In the genomic region with DNA sequence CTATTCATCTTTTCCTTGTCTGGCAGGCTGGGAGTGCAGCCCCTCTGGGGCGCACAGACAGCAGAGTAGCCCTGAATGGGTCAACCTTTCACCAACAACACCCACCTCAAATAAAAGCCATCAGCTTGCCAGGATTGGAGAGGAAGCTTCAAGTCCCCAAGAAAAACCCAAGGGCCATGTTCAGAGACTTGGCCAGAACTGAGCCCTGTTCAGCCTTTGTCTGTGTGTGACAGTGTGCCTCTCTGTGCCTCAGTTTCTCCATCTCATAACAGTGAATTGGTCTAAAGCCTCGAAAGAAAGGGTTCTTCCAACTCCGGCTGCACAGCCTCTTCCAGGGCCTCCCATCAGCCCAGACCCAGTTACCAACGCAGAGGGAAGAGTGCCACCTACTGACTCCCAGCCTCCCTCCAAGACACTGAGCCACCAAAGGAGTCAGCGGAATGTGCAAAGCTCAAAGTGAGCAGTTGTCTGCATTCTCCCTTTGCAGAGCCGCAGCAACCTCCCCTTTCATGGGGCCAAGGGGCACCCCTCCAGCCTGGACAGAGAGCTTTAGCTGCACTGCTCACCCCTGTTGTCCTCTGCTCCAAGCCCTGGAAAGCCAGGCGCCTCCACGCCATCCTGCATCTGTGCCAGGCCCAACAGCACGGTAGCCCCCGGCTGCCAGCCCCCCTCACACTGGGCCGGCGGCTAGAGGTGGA, we compare ENCODE assay signal across 8 cellular contexts.
DNase-seq lines count a peak whose midpoint lies in the region; ATAC-seq and TF ChIP-seq lines count a peak whose summit lies in the region.

No MANE protein-coding gene starts in this region.

- no peaks in the 10 kb centered on the region for H3K36me3 Mint-ChIP-seq in activated naive CD8-positive, alpha-beta T cell treated with anti-CD3 and anti-CD28 coated beads, Interleukin-2, amount 50 U/mL, for 24 hours (ENCODE audit: low read depth)

- no peak overlapping the region for H3K27ac Mint-ChIP-seq in activated naive CD8-positive, alpha-beta T cell treated with anti-CD3 and anti-CD28 coated beads, Interleukin-2, amount 50 U/mL, for 24 hours

- no peak overlapping the region for H3K4me3 Mint-ChIP-seq in activated naive CD8-positive, alpha-beta T cell treated with anti-CD3 and anti-CD28 coated beads, Interleukin-2, amount 50 U/mL, for 24 hours

- peaks cover 0 to 10% (median 0%) of the 10 kb centered on the region in 7 donors for H3K27me3 ChIP-seq in spleen (replicated peaks in 1 of 7)

- H3K4me1 Mint-ChIP-seq in activated naive CD8-positive, alpha-beta T cell treated with anti-CD3 and anti-CD28 coated beads, Interleukin-2, amount 50 U/mL, for 24 hours, result peaks cover 2% of the 10 kb centered on the region

- H3K9me3 ChIP-seq in spleen, result no peaks in the 10 kb centered on the region

- ATAC-seq in GM19023 (IDR thresholded peaks at IDR 0.05; ENCODE audit: unreplicated experiment), result no peak
- no peak for ATAC-seq in activated naive CD8-positive, alpha-beta T cell treated with anti-CD3 and anti-CD28 coated beads, Interleukin-2, amount 50 U/mL, for 24 hours

- peaks cover 7% of the 10 kb centered on the region for H3K27me3 Mint-ChIP-seq in activated naive CD8-positive, alpha-beta T cell treated with anti-CD3 and anti-CD28 coated beads, Interleukin-2, amount 50 U/mL, for 24 hours

- DNase-seq in NCI-H82 (lab: John Stamatoyannopoulos, UW), result peak; percentile 72
- DNase-seq in NCI-H82 treated with DMSO at 0.1 percent for 48 hours (lab: John Stamatoyannopoulos, UW; ENCODE audit: unreplicated experiment), result no peak
- DNase-seq in NCI-H1092 (lab: John Stamatoyannopoulos, UW), result peak; percentile 23
- peak in 50 of 58 donors; percentile 7 to 78 (median 44) for DNase-seq in anterior cingulate cortex (lab: John Stamatoyannopoulos, UW)
- DNase-seq in hippocampal formation (lab: John Stamatoyannopoulos, UW), result peak; percentile 38 to 41
- DNase-seq in spleen, result peak; percentile 80
- no peak for DNase-seq in activated naive CD8-positive, alpha-beta T cell treated with anti-CD3 and anti-CD28 coated beads, Interleukin-2, amount 50 U/mL, for 24 hours

- no peak overlapping the region for H3K27ac ChIP-seq in spleen

- peaks cover 0 to 20% (median 10%) of the 10 kb centered on the region in 6 donors for H3K4me1 ChIP-seq in spleen

- no peaks in the 10 kb centered on the region for H3K9me3 Mint-ChIP-seq in activated naive CD8-positive, alpha-beta T cell treated with anti-CD3 and anti-CD28 coated beads, Interleukin-2, amount 50 U/mL, for 24 hours

- intact Hi-C loops in spleen (cut with DNase I; ENCODE audit: low total_unique reads), result loop anchor here (10.0 kb wide), 1 partner anchor 1061 kb away; no protein-coding TSS in a partner anchor

- no peak for TF ChIP-seq POLR2A in spleen (IDR thresholded peaks at IDR 0.05)

- WGBS in spleen, 5 donors, result 59 to 69% (median 66%) methylated on average over 12 of the region's 12 CpGs

- peak in 9 of 11 experiments; percentile 18 to 67 (median 53) for TF ChIP-seq CTCF in spleen (IDR thresholded peaks at IDR 0.05 in 8 of 11, conservative IDR thresholded peaks at IDR 0.05 in 3 of 11)

- no peak overlapping the region for H3K4me3 ChIP-seq in spleen

- no peaks in the 10 kb centered on the region for H3K36me3 ChIP-seq in spleen

Comparison
In these comparisons a context has a peak if more than half of its experiments do, and no peak if none do; other contexts are left out.
1. DNase-seq: peak in NCI-H82 (single experiment), NCI-H1092 (single experiment), anterior cingulate cortex (50 of 58), hippocampal formation (2 of 2) and spleen (single experiment); none in NCI-H82 treated with DMSO at 0.1 percent for 48 hours (single experiment) and activated naive CD8-positive, alpha-beta T cell treated with anti-CD3 and anti-CD28 coated beads, Interleukin-2, amount 50 U/mL, for 24 hours (single experiment).